1 cellular context compared by ENCODE assay signal in the genomic region with DNA sequence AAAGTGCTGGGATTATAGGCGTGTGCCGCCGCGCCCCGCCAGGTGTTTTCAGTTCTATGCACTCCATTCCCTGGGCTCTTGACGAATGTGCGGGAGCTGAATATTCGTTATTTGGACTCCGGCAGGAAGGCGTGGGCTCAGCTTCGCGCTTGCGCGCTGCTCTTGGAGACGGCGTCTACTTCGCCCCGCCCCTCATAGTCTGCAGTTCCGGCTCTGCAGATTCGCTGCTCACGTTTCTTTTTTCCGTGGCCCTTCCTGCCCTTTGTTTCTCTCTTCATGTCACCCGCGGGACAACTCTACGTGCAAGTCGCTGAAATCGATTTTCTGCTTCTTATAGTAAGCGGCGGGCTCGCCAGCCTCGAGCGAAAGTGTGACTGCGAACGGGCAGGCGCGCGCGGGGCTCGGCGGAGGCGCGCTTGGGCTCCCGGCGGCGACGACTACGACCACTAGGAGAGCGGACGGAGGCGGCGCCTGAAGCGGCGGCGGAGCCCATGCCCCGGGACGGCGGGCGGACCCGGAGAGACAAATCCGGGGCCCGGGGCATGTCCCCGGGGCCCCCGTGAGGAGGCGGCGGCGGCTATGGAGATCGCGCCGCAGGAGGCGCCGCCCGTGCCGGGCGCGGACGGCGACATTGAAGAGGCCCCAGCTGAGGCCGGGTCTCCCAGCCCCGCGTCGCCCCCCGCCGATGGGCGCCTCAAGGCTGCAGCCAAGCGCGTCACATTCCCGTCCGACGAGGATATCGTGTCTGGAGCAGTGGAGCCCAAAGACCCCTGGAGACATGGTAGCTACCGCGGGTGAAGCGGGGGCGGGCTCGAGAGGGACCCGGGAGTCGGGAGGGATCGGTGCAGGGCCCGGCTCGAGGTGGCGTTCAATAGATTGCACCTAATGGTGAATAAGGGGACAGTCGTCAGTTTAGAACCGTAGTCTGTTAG.
TF ChIP-seq lines count a peak whose summit lies in the region.

Gene PPP1R37, plus strand, starts transcription at position 433 of the 932 bp plus-strand sequence. Its CDS starts 147 bp downstream, at position 580.

TF ChIP-seq in A549, 52 proteins besides CTCF, POLR2A, EP300 and RAD21 (continued from another document):
- no peak for TF ChIP-seq BCL3 (IDR thresholded peaks at IDR 0.05)
- TF ChIP-seq HDAC2 (IDR thresholded peaks at IDR 0.05), result no peak
- peak; percentile 93 for TF ChIP-seq MAX (IDR thresholded peaks at IDR 0.05)
- TF ChIP-seq KDM1A (IDR thresholded peaks at IDR 0.05; ENCODE audit: low read depth), result no peak
- no peak for TF ChIP-seq RFX5 (IDR thresholded peaks at IDR 0.05)
- TF ChIP-seq, protein P1, sequence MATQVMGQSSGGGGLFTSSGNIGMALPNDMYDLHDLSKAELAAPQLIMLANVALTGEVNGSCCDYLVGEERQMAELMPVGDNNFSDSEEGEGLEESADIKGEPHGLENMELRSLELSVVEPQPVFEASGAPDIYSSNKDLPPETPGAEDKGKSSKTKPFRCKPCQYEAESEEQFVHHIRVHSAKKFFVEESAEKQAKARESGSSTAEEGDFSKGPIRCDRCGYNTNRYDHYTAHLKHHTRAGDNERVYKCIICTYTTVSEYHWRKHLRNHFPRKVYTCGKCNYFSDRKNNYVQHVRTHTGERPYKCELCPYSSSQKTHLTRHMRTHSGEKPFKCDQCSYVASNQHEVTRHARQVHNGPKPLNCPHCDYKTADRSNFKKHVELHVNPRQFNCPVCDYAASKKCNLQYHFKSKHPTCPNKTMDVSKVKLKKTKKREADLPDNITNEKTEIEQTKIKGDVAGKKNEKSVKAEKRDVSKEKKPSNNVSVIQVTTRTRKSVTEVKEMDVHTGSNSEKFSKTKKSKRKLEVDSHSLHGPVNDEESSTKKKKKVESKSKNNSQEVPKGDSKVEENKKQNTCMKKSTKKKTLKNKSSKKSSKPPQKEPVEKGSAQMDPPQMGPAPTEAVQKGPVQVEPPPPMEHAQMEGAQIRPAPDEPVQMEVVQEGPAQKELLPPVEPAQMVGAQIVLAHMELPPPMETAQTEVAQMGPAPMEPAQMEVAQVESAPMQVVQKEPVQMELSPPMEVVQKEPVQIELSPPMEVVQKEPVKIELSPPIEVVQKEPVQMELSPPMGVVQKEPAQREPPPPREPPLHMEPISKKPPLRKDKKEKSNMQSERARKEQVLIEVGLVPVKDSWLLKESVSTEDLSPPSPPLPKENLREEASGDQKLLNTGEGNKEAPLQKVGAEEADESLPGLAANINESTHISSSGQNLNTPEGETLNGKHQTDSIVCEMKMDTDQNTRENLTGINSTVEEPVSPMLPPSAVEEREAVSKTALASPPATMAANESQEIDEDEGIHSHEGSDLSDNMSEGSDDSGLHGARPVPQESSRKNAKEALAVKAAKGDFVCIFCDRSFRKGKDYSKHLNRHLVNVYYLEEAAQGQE (IDR thresholded peaks at IDR 0.05), result no peak
- peak; percentile 69 for TF ChIP-seq BHLHE40 (IDR thresholded peaks at IDR 0.05; ENCODE audit: low read depth, low read length)
- no peak for TF ChIP-seq POLR2AphosphoS2 (conservative IDR thresholded peaks at IDR 0.05; ENCODE audit: low read length)
- TF ChIP-seq EHF (CRISPR knock-in tag; IDR thresholded peaks at IDR 0.05), result no peak
- no peak for TF ChIP-seq JUNB (IDR thresholded peaks at IDR 0.05)
- no peak for TF ChIP-seq NR3C1 (IDR thresholded peaks at IDR 0.05)
- no peak for TF ChIP-seq NFE2L2 (conservative IDR thresholded peaks at IDR 0.05; ENCODE audit: low read length)
- TF ChIP-seq, protein P2, sequence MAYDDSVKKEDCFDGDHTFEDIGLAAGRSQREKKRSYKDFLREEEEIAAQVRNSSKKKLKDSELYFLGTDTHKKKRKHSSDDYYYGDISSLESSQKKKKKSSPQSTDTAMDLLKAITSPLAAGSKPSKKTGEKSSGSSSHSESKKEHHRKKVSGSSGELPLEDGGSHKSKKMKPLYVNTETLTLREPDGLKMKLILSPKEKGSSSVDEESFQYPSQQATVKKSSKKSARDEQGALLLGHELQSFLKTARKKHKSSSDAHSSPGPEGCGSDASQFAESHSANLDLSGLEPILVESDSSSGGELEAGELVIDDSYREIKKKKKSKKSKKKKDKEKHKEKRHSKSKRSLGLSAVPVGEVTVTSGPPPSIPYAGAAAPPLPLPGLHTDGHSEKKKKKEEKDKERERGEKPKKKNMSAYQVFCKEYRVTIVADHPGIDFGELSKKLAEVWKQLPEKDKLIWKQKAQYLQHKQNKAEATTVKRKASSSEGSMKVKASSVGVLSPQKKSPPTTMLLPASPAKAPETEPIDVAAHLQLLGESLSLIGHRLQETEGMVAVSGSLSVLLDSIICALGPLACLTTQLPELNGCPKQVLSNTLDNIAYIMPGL (CRISPR knock-in tag; IDR thresholded peaks at IDR 0.05; ENCODE audit: borderline replicate concordance), result peak; percentile 96; the same call in 1 of the 2 replicates
- TF ChIP-seq HOXB13 (CRISPR knock-in tag; IDR thresholded peaks at IDR 0.05; ENCODE audit: low read depth), result no peak
- no peak for TF ChIP-seq FOXS1 (CRISPR knock-in tag; IDR thresholded peaks at IDR 0.05)
- TF ChIP-seq RCOR1 (IDR thresholded peaks at IDR 0.05; ENCODE audit: low read depth, low read length), result no peak
- no peak for TF ChIP-seq HES2 (IDR thresholded peaks at IDR 0.05)
- TF ChIP-seq RNF2 (IDR thresholded peaks at IDR 0.05; ENCODE audit: borderline replicate concordance, low read depth), result no peak
- TF ChIP-seq GATA3 (IDR thresholded peaks at IDR 0.05; ENCODE audit: borderline replicate concordance), result no peak; the same call in none of the 2 replicates
- TF ChIP-seq SREBF2 (IDR thresholded peaks at IDR 0.05), result no peak
- TF ChIP-seq, protein P3, sequence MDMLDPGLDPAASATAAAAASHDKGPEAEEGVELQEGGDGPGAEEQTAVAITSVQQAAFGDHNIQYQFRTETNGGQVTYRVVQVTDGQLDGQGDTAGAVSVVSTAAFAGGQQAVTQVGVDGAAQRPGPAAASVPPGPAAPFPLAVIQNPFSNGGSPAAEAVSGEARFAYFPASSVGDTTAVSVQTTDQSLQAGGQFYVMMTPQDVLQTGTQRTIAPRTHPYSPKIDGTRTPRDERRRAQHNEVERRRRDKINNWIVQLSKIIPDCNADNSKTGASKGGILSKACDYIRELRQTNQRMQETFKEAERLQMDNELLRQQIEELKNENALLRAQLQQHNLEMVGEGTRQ (IDR thresholded peaks at IDR 0.05), result no peak
- TF ChIP-seq, protein P4, sequence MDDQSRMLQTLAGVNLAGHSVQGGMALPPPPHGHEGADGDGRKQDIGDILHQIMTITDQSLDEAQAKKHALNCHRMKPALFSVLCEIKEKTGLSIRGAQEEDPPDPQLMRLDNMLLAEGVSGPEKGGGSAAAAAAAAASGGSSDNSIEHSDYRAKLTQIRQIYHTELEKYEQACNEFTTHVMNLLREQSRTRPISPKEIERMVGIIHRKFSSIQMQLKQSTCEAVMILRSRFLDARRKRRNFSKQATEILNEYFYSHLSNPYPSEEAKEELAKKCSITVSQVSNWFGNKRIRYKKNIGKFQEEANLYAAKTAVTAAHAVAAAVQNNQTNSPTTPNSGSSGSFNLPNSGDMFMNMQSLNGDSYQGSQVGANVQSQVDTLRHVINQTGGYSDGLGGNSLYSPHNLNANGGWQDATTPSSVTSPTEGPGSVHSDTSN (IDR thresholded peaks at IDR 0.05), result 0 out of 2 replicates have a peak, but pooled peaks have one; percentile 41
- no peak for TF ChIP-seq ZNF302 (CRISPR knock-in tag; IDR thresholded peaks at IDR 0.05)
- no peak for TF ChIP-seq FOSL2 (IDR thresholded peaks at IDR 0.05)
- 0 out of 2 replicates have a peak, but pooled peaks have one; percentile 15 for TF ChIP-seq FOSL2 (CRISPR knock-in tag; IDR thresholded peaks at IDR 0.05)
- peak in 1 of 2 experiments; percentile 93 for TF ChIP-seq JUN (IDR thresholded peaks at IDR 0.05)
- TF ChIP-seq RARB (CRISPR knock-in tag; IDR thresholded peaks at IDR 0.05), result no peak
- no peak for TF ChIP-seq CHD4 (IDR thresholded peaks at IDR 0.05; ENCODE audit: borderline replicate concordance)
- no peak for TF ChIP-seq SMC3 (IDR thresholded peaks at IDR 0.05)
- no peak for TF ChIP-seq FOSB (CRISPR knock-in tag; IDR thresholded peaks at IDR 0.05)
- TF ChIP-seq NPAS2 (CRISPR knock-in tag; IDR thresholded peaks at IDR 0.05; ENCODE audit: borderline replicate concordance), result no peak
- peak; percentile 91; the same call in 1 of the 2 replicates for TF ChIP-seq MAZ (IDR thresholded peaks at IDR 0.05; ENCODE audit: borderline replicate concordance, low read depth, low read length)
- no peak for TF ChIP-seq EHMT2 (IDR thresholded peaks at IDR 0.05; ENCODE audit: low read depth)
- no peak for TF ChIP-seq CBX8 (IDR thresholded peaks at IDR 0.05)
- TF ChIP-seq ZFP36 (IDR thresholded peaks at IDR 0.05; ENCODE audit: borderline replicate concordance, partially characterized antibody), result no peak
- TF ChIP-seq MAFK (IDR thresholded peaks at IDR 0.05; ENCODE audit: partially characterized antibody), result no peak
- peak; percentile 77 for TF ChIP-seq PHF8 (IDR thresholded peaks at IDR 0.05; ENCODE audit: borderline replicate concordance, low read depth)
- no peak for TF ChIP-seq HOXA7 (CRISPR knock-in tag; IDR thresholded peaks at IDR 0.05)
- TF ChIP-seq HOXB5 (CRISPR knock-in tag; IDR thresholded peaks at IDR 0.05), result no peak
- TF ChIP-seq TP53 (CRISPR knock-in tag; IDR thresholded peaks at IDR 0.05), result no peak
- TF ChIP-seq, protein P5, sequence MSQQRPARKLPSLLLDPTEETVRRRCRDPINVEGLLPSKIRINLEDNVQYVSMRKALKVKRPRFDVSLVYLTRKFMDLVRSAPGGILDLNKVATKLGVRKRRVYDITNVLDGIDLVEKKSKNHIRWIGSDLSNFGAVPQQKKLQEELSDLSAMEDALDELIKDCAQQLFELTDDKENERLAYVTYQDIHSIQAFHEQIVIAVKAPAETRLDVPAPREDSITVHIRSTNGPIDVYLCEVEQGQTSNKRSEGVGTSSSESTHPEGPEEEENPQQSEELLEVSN (IDR thresholded peaks at IDR 0.05; ENCODE audit: borderline replicate concordance, low read depth), result peak; percentile 89
- TF ChIP-seq ZC3H11A (IDR thresholded peaks at IDR 0.05), result no peak
